Comparison of ENCODE assay signal across 14 cellular contexts in the genomic region with DNA sequence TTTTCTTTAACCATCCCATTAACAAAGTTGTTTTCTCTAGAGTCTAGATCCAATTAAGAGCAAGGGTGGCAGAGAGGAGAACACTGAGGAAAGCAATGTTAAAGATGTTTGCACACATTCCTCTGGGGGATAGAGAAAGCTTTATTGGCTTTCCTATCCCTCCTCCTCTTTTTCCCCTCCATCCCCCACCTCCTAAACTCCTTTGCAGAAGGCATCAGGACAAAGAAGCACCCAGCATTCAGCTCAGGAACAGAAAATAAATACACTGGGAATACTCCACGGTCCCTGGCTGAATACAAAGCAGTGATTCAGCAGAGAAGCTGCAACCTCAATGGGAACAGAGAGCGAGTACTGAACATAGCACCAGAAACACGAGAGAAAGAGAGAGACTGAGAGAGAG.
DNase-seq lines count a peak whose midpoint lies in the region; ATAC-seq and TF ChIP-seq lines count a peak whose summit lies in the region.
"Had no signal": no experiment of that assay in that cellular context is flagged by ENCODE, and none has a peak within 500 bp of the region (broad histone marks: within the 10 kb centered on the region; RNA-seq: fewer than 3 reads in every experiment).

No MANE protein-coding gene starts in this region.

- DNase-seq in DMS 273 (lab: John Stamatoyannopoulos, UW; ENCODE audit: unreplicated experiment) (peak; percentile 19), DMS 273 treated with DMSO at 0.1 percent for 48 hours (lab: John Stamatoyannopoulos, UW) (no peak), hypothalamus (lab: John Stamatoyannopoulos, UW) (peak in 32 of 51 donors; percentile 7 to 89 (median 37)), retina (peak; percentile 52)
- DNase-seq in activated naive CD4-positive, alpha-beta T cell treated with Interleukin-2 at 50 U/mL for 16 hours: no peak
- DNase-seq: 8988T; activated CD8-positive, alpha-beta T cell treated with anti-CD3 and anti-CD28 coated beads for 36 hours; DMS79; NCI-H524 treated with DMSO at 0.1 percent for 48 hours; thyroid gland had no signal

- H2AFZ ChIP-seq in OCI-LY3 (ENCODE audit: low read depth, low read length): no peak overlapping the region

- H3K36me3 ChIP-seq in OCI-LY3 (replicated peaks; ENCODE audit: low read depth, low read length): no peaks in the 10 kb centered on the region
- H3K36me3 ChIP-seq: thyroid gland had no signal

- H4K20me1 ChIP-seq in OCI-LY3 (ENCODE audit: insufficient read depth, low read length): no peaks in the 10 kb centered on the region

- peak overlapping the region; percentile 13; the same call in 1 of the 2 replicates for H3K4me2 ChIP-seq in OCI-LY3 (ENCODE audit: low read length)

- no peak for TF ChIP-seq CTCF in OCI-LY3 (IDR thresholded peaks at IDR 0.05; ENCODE audit: low read depth, low read length)

- H3K27ac ChIP-seq in OCI-LY3 (ENCODE audit: low read length): no peak overlapping the region
- H3K27ac ChIP-seq: thyroid gland had no signal

- no peaks in the 10 kb centered on the region for H3K79me2 ChIP-seq in OCI-LY3 (ENCODE audit: low read length)

- no peak for ATAC-seq in HG03039 (IDR thresholded peaks at IDR 0.05; ENCODE audit: unreplicated experiment)
- ATAC-seq in GM18909 (IDR thresholded peaks at IDR 0.05; ENCODE audit: poor library complexity, unreplicated experiment): no peak
- ATAC-seq: activated CD8-positive, alpha-beta T cell treated with anti-CD3 and anti-CD28 coated beads for 36 hours; activated naive CD4-positive, alpha-beta T cell treated with anti-CD3 and anti-CD28 coated beads, Interleukin-2, amount 50 U/mL, for 72 hours had no signal

- 0 out of 2 replicates have a peak, but pooled peaks cover 2% of the 10 kb centered on the region for H3K9me3 ChIP-seq in OCI-LY3 (ENCODE audit: insufficient read depth, low read length)
- H3K9me3 ChIP-seq: thyroid gland had no signal

- no peak overlapping the region for H3K9ac ChIP-seq in OCI-LY3 (ENCODE audit: low read length)

- H3K4me1 ChIP-seq in OCI-LY3 (ENCODE audit: low read length): peaks cover 9% of the 10 kb centered on the region
- H3K4me1 ChIP-seq: thyroid gland had no signal

- H3K27me3 ChIP-seq in OCI-LY3 (ENCODE audit: low read depth, low read length): no peaks in the 10 kb centered on the region; the same call in 1 of the 2 replicates
- H3K27me3 ChIP-seq: thyroid gland had no signal

- no peak overlapping the region for H3K4me3 ChIP-seq in OCI-LY3 (ENCODE audit: low read length)
- H3K4me3 ChIP-seq: thyroid gland had no signal

Comparison
In these comparisons a context has a peak if more than half of its experiments do, and no peak if none do; other contexts are left out.
1. DNase-seq: peak in DMS 273 (single experiment), hypothalamus (32 of 51) and retina (single experiment); none in DMS 273 treated with DMSO at 0.1 percent for 48 hours (single experiment) and activated naive CD4-positive, alpha-beta T cell treated with Interleukin-2 at 50 U/mL for 16 hours (single experiment).